In genomic region chr1:163794551-163794950, GRCh38 we compare ENCODE assay signal across 22 cellular contexts.
"Had no signal": no experiment of that assay in that cellular context is flagged by ENCODE, and none has a peak within 500 bp of the region (broad histone marks: within the 10 kb centered on the region; RNA-seq: fewer than 3 reads in every experiment).

No MANE protein-coding gene starts in this region.

- H3K27ac ChIP-seq: SJSA1, SK-N-MC had no signal

- H3K4me1 ChIP-seq: SJSA1 had no signal

- H3K4me3 ChIP-seq: SJSA1, SK-N-MC had no signal

- H3K27me3 ChIP-seq: SJSA1 had no signal

- H3K36me3 ChIP-seq: SJSA1 had no signal

- DNase-seq: IMR-90, Karpas-422, KG1, MM.1S, NCI-H1048, NCI-H1105, NCI-H1417, NCI-H1436 treated with DMSO at 0.1 percent for 48 hours, NCI-H1694, NCI-H187 treated with DMSO at 0.1 percent for 48 hours, NCI-H2029 treated with DMSO at 0.1 percent for 48 hours, NCI-H2107, NCI-H2227 treated with DMSO at 0.1 percent for 48 hours, NCI-H524, NCI-H526 treated with DMSO at 0.1 percent for 48 hours, NCI-H748 treated with DMSO at 0.1 percent for 48 hours, Right ventricle myocardium superior, RPMI8226, SIG-M5 had no signal

- FAIRE-seq: RCC 7860 had no signal
